ENCODE assay signal across 32 cellular contexts in the genomic region with DNA sequence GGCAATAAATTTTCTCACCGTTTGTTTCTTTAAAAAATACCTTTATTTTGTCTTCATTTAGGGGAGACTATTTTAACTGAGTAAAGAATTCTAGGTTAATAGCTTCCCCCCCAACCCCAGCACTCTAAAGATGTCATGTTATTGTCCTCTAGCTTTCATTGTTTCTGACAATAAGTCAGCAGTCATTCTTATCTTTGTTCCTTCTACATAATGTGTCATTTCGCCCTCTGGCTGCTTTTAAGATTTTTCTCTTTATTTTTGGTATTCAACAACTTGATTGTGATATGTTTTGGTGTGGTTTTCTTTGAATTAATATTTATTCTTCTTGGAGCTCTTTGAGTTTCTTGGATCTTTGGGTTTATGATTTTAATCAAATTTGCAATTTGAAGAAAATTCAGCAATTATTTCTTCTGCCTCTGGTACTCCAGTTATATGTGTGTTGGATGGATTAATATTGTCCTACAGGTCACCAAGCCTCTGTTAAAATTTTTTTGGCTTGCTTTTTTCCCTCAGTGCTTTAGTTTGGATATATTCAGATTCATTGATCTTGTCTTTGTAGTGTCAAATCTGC.
"Had no signal": no experiment of that assay in that cellular context is flagged by ENCODE, and none has a peak within 500 bp of the region (broad histone marks: within the 10 kb centered on the region; RNA-seq: fewer than 3 reads in every experiment).

No MANE protein-coding gene starts in this region.

- H3K4me2 ChIP-seq: hepatocyte, neural progenitor cell had no signal

- H3K4me1 ChIP-seq: gastrocnemius medialis, left ventricle myocardium inferior, neural progenitor cell, right atrium auricular region, stomach, thyroid gland, vagina had no signal

- H3K27me3 ChIP-seq: brain microvascular endothelial cell, dorsolateral prefrontal cortex, gastrocnemius medialis, hepatocyte, neural progenitor cell, right atrium auricular region, stomach, thyroid gland, upper lobe of left lung, vagina had no signal

- H2AFZ ChIP-seq: hepatocyte, neural progenitor cell had no signal

- H3K9me3 ChIP-seq: thyroid gland had no signal

- H3K9ac ChIP-seq: neural progenitor cell had no signal

- ATAC-seq: gastrocnemius medialis; natural killer cell; stimulated activated naive B cell treated with anti-CD40 and anti-IgM and Interleukin-4, amounts not matched to agents 10 μg/mL and 1 μg/mL and 100 μg/mL, for 72 hours had no signal

- DNase-seq: activated CD4-positive, alpha-beta memory T cell treated with anti-CD3 and anti-CD28 coated beads for 36 hours; activated CD4-positive, alpha-beta T cell treated with anti-CD3 and anti-CD28 coated beads, Interleukin-2, amount 10 ng/mL, durations not matched to agents 24 days and 14 days; activated CD4-positive, CD25-positive, alpha-beta regulatory T cell treated with anti-CD3 and anti-CD28 coated beads, Interleukin-2, amount 50 U/mL, for 72 hours; activated CD8-positive, alpha-beta memory T cell treated with anti-CD3 and anti-CD28 coated beads, Interleukin-2, amount 50 U/mL, for 4 hours; activated gamma-delta T cell; activated naive CD4-positive, alpha-beta T cell treated with anti-CD3 and anti-CD28 coated beads, Interleukin-2, amount 10 ng/mL, durations not matched to agents 7 days and 5 days; activated naive CD8-positive, alpha-beta T cell treated with anti-CD3 and anti-CD28 coated beads, Interleukin-2, amount 10 ng/mL, durations not matched to agents 7 days and 5 days; activated T-cell treated with anti-CD3 and anti-CD28 coated beads, Interleukin-2, amount 50 U/mL, for 24 hours; amniotic stem cell; brain microvascular endothelial cell; dorsolateral prefrontal cortex; effector memory CD4-positive, alpha-beta T cell; erythroblast; gastrocnemius medialis; islet precursor cell; left ventricle myocardium inferior; mesendoderm; natural killer cell; occipital lobe; stimulated activated CD4-positive, alpha-beta T cell treated with anti-CD3 and anti-CD28 coated beads, Interleukin-15, amount 100 ng/mL, for 24 hours; stimulated activated CD4-positive, alpha-beta T cell treated with anti-CD3 and anti-CD28 coated beads, Interleukin-2, amount 100 ng/mL, for 24 hours; stimulated activated naive B cell treated with anti-CD40 and anti-IgM and Interleukin-4, amounts not matched to agents 10 μg/mL and 1 μg/mL and 100 μg/mL, for 72 hours; stomach; thyroid gland; upper lobe of left lung; WERI-Rb-1 had no signal

- H3K36me3 ChIP-seq: brain microvascular endothelial cell, gastrocnemius medialis, left ventricle myocardium inferior, neural progenitor cell, right atrium auricular region, stomach, thyroid gland, upper lobe of left lung, vagina, WERI-Rb-1 had no signal

- H3K79me2 ChIP-seq: hepatocyte had no signal

- H3K4me3 ChIP-seq: coronary artery, dorsolateral prefrontal cortex, gastrocnemius medialis, hepatocyte, left ventricle myocardium inferior, lung, neural progenitor cell, right atrium auricular region, stomach, thyroid gland, upper lobe of left lung, vagina had no signal

- H3K27ac ChIP-seq: brain microvascular endothelial cell, coronary artery, dorsolateral prefrontal cortex, gastrocnemius medialis, hepatocyte, left ventricle myocardium inferior, neural progenitor cell, right atrium auricular region, stomach, thyroid gland, upper lobe of left lung, vagina, WERI-Rb-1 had no signal
